In genomic region chr12:12266873-12267634, GRCh38 we compare ENCODE assay signal across 8 cellular contexts. TPM values are rescaled to one million over a fixed set of nuclear protein-coding genes. Genes with fewer than 3 reads are reported as not detected.
DNase-seq lines count a peak whose midpoint lies in the region; ATAC-seq and TF ChIP-seq lines count a peak whose summit lies in the region.

Gene LRP6, minus strand, starts transcription at chr12:12267044. Its CDS starts 309 bp downstream, at chr12:12266735.

- H3K27me3 Mint-ChIP-seq in activated CD4-positive, alpha-beta T cell treated with anti-CD3 and anti-CD28 coated beads, Interleukin-2, amount 10 ng/mL, durations not matched to agents 24 days and 14 days: peaks cover 49% of the 10 kb centered on the region

- H3K36me3 Mint-ChIP-seq in activated CD4-positive, alpha-beta T cell treated with anti-CD3 and anti-CD28 coated beads, Interleukin-2, amount 10 ng/mL, durations not matched to agents 24 days and 14 days (ENCODE audit: low read depth): no peaks in the 10 kb centered on the region

- peaks cover 14% of the 10 kb centered on the region for H3K4me1 Mint-ChIP-seq in activated CD4-positive, alpha-beta T cell treated with anti-CD3 and anti-CD28 coated beads, Interleukin-2, amount 10 ng/mL, durations not matched to agents 24 days and 14 days

- ATAC-seq in GM19043 (IDR thresholded peaks at IDR 0.05; ENCODE audit: low read depth, unreplicated experiment) (peak; percentile 80), HG03354 (IDR thresholded peaks at IDR 0.05; ENCODE audit: poor library complexity, severe bottlenecking, unreplicated experiment) (peak; percentile 87), left colon (peak; percentile 94)

- peak within 1 kb of the TSS; percentile 88 for H3K4me3 ChIP-seq in coronary artery

- H3K27ac Mint-ChIP-seq in activated CD4-positive, alpha-beta T cell treated with anti-CD3 and anti-CD28 coated beads, Interleukin-2, amount 10 ng/mL, durations not matched to agents 24 days and 14 days: peak within 1 kb of the TSS; percentile 71

- H3K27ac ChIP-seq in coronary artery: peak within 1 kb of the TSS; percentile 97 to 99

- peak; percentile 92 for DNase-seq in AG08395 (ENCODE audit: low spot score)
- DNase-seq in NCI-H446 (lab: John Stamatoyannopoulos, UW): peak; percentile 75 to 94
- peak; percentile 90 for DNase-seq in activated CD4-positive, alpha-beta T cell treated with anti-CD3 and anti-CD28 coated beads, Interleukin-2, amount 10 ng/mL, durations not matched to agents 24 days and 14 days
- peak; percentile 90 for DNase-seq in coronary artery (ENCODE audit: low spot score)
- peak; percentile 89 to 91 for DNase-seq in left colon
- peak; percentile 42 to 73 (median 66) for DNase-seq in stimulated activated CD4-positive, alpha-beta T cell treated with anti-CD3 and anti-CD28 coated beads, Interleukin-1b, Interleukin-23, amount 100 ng/mL, for 24 hours (ENCODE audit: low read depth in 4 of 4, low spot score in 1 of 4)

- intact Hi-C loops in activated CD4-positive, alpha-beta T cell treated with anti-CD3 and anti-CD28 coated beads, Interleukin-2, amount 10 ng/mL, durations not matched to agents 24 days and 14 days (cut with micrococcal nuclease): loop anchor here (10.0 kb wide), 1 partner anchor 68 kb away; no protein-coding TSS in a partner anchor
- intact Hi-C loops in left colon (cut with DNase I, micrococcal nuclease): no loop called here

- no peak for TF ChIP-seq CTCF in coronary artery (IDR thresholded peaks at IDR 0.05)

- H3K4me3 Mint-ChIP-seq in activated CD4-positive, alpha-beta T cell treated with anti-CD3 and anti-CD28 coated beads, Interleukin-2, amount 10 ng/mL, durations not matched to agents 24 days and 14 days: peak within 1 kb of the TSS; percentile 89

- H3K9me3 Mint-ChIP-seq in activated CD4-positive, alpha-beta T cell treated with anti-CD3 and anti-CD28 coated beads, Interleukin-2, amount 10 ng/mL, durations not matched to agents 24 days and 14 days: no peaks in the 10 kb centered on the region

RNA-seq across cellular contexts. Expression of gene LRP6, which starts in this region (rescaled TPM):
- 5.8 and 8.4 TPM in 2 replicates for total RNA-seq in activated CD4-positive, alpha-beta T cell treated with anti-CD3 and anti-CD28 coated beads, Interleukin-2, amount 10 ng/mL, durations not matched to agents 24 days and 14 days
- 10 to 100 TPM; 31.2 to 32.7 TPM for total RNA-seq in left colon

Comparison
In these comparisons a context has a peak if more than half of its experiments do, and no peak if none do; other contexts are left out.
1. Peak in every context shown above with its lines: DNase-seq, ATAC-seq, H3K4me3 ChIP-seq and H3K27ac ChIP-seq.